27 cellular contexts compared by ENCODE assay signal in the genomic region with DNA sequence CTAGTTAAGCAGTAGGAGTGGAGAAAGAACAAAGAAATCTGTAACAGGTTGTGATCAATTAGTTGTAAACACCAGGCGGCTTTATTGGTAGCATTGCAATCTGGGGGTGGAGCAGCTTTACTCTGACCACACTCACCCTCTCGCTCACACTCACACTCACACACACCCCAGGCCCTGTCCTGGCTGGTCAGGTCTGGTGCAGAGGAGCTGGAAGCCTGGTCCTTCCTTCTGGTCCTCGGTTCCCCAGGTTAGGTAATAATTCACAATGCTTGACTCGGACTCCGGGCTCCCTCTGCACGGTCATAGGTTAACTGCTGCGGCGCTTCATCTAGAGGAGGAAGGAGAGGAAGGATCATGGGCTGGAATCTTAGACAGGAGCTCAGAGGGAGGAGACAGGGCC. TPM values are rescaled to one million over a fixed set of nuclear protein-coding genes. Genes with fewer than 3 reads are reported as not detected.
DNase-seq lines count a peak whose midpoint lies in the region; FAIRE-seq and TF ChIP-seq lines count a peak whose summit lies in the region.
"Had no signal": no experiment of that assay in that cellular context is flagged by ENCODE, and none has a peak within 500 bp of the region (broad histone marks: within the 10 kb centered on the region; RNA-seq: fewer than 3 reads in every experiment).

No MANE protein-coding gene starts in this region.

- H3K9me3 ChIP-seq in H1 (ENCODE audit: insufficient read depth in 2 of 2, low read depth in 1 of 2, low read length in 1 of 2) (no peaks in the 10 kb centered on the region), mesenchymal stem cell (ENCODE audit: control insufficient read depth, low read length) (no peaks in the 10 kb centered on the region), small intestine (ENCODE audit: control insufficient read depth, low read depth) (no peaks in the 10 kb centered on the region)
- H3K9me3 ChIP-seq: BLaER1, Caco-2, MG63, SJSA1 had no signal

- H3K27ac ChIP-seq in H1 (ENCODE audit: low read depth, low read length) (no peak overlapping the region), mesenchymal stem cell (ENCODE audit: low read length, poor library complexity, severe bottlenecking) (no peak overlapping the region), small intestine (ENCODE audit: low read depth in 1 of 2, low read length in 1 of 2) (no peak overlapping the region)
- H3K27ac ChIP-seq: BLaER1, SJSA1 had no signal

- no peak for TF ChIP-seq RAD21 in H1 (IDR thresholded peaks at IDR 0.05 in 1 of 2, conservative IDR thresholded peaks at IDR 0.05 in 1 of 2; ENCODE audit: low read depth in 2 of 2, low read length in 2 of 2)

- H3K4me3 ChIP-seq in H1 (ENCODE audit: extremely low read depth in 1 of 4, insufficient read depth in 2 of 4, low read depth in 3 of 4, low read length in 4 of 4) (no peak overlapping the region), mesenchymal stem cell (ENCODE audit: insufficient read depth in 1 of 2, low read depth in 1 of 2, low read length in 2 of 2) (no peak overlapping the region), small intestine (ENCODE audit: low read depth in 1 of 2, low read length in 2 of 2) (no peak overlapping the region)
- H3K4me3 ChIP-seq: BLaER1, MG63, SJSA1 had no signal

- no peak for TF ChIP-seq POLR2A in H1 (IDR thresholded peaks at IDR 0.05; ENCODE audit: control extremely low read depth in 1 of 2, low read depth in 2 of 2, low read length in 2 of 2)

- DNase-seq in NCI-H146 (lab: John Stamatoyannopoulos, UW) (peak; percentile 71), H1 (ENCODE audit: low read depth in 1 of 2, low spot score in 2 of 2) (no peak), mesenchymal stem cell (no peak), small intestine (peak; percentile 53), T-helper 9 cell (no peak), GOT3 (lab: John Stamatoyannopoulos, UW) (no peak), NCI-H524 (lab: John Stamatoyannopoulos, UW) (no peak)
- DNase-seq: Caco-2; CD4-positive, CD25-positive, alpha-beta regulatory T cell; DMS 273 treated with DMSO at 0.1 percent for 48 hours; DND-41; H9; IMR-90; KG1; MG63; NCI-H1105 treated with DMSO at 0.1 percent for 48 hours; NCI-H1694; NCI-H446 treated with DMSO at 0.1 percent for 48 hours; NCI-H526 treated with DMSO at 0.1 percent for 48 hours; Right ventricle myocardium superior; RPMI8226 had no signal

- POLR2A ChIA-PET in H1 (lab: Charles Lee; ENCODE audit: partially characterized antibody), result no interaction called here

- H2AK5ac ChIP-seq in H1 (ENCODE audit: low read depth, low read length) (no peak overlapping the region), mesenchymal stem cell (ENCODE audit: low read length, severe bottlenecking) (no peak overlapping the region)

- H3K27me3 ChIP-seq in H1 (replicated peaks in 1 of 4; ENCODE audit: control insufficient read depth in 3 of 4, extremely low read depth in 1 of 4, insufficient read depth in 3 of 4, low read length in 3 of 4) (no peaks in the 10 kb centered on the region), mesenchymal stem cell (ENCODE audit: control insufficient read depth in 1 of 2, insufficient read depth in 1 of 2, low read length in 2 of 2) (peaks cover 0 to 7% of the 10 kb centered on the region in 2 experiments), small intestine (ENCODE audit: control insufficient read depth in 2 of 2, insufficient read depth in 2 of 2, low read length in 2 of 2) (no peaks in the 10 kb centered on the region)
- H3K27me3 ChIP-seq: BLaER1, MG63, SJSA1 had no signal

- no peak for TF ChIP-seq EP300 in H1 (IDR thresholded peaks at IDR 0.05; ENCODE audit: borderline replicate concordance in 1 of 2, low read depth in 2 of 2, low read length in 2 of 2)

- H3K18ac ChIP-seq in H1 (ENCODE audit: extremely low read depth, low read length), result no peak overlapping the region
- no peak overlapping the region for H3K18ac ChIP-seq in mesenchymal stem cell (ENCODE audit: low read depth in 1 of 2, low read length in 2 of 2)

- H3K4ac ChIP-seq in H1 (replicated peaks; ENCODE audit: insufficient read length, low read depth, low read length) (no peak overlapping the region), mesenchymal stem cell (ENCODE audit: low read depth in 1 of 2, low read length in 2 of 2) (no peak overlapping the region)

- no peaks in the 10 kb centered on the region; the same call in 1 of the 2 replicates for H3K23me2 ChIP-seq in H1 (ENCODE audit: low read depth, low read length)

- H4K91ac ChIP-seq in H1 (replicated peaks; ENCODE audit: insufficient read length, low read length), result no peak overlapping the region
- H4K91ac ChIP-seq in mesenchymal stem cell (ENCODE audit: low read length), result peak overlapping the region; percentile 25

- 96% methylated on average over 8 of the region's 8 CpGs; no CpG with 5 or more reads in 1 of the 2 experiments for WGBS in H1 (ENCODE audit: extremely low coverage in 1 of 2, insufficient coverage in 1 of 2, insufficient read length in 1 of 2, insufficient replicate concordance in 2 of 2, low coverage in 1 of 2, low lambda C conversion rate in 2 of 2, missing lambda C conversion rate in 1 of 2), 2 experiments
- whole genome bisulfite sequencing in mesenchymal stem cell, result 88% methylated on average over 8 of the region's 8 CpGs
- 22 to 61% (median 33%) methylated on average over 8 of the region's 8 CpGs for WGBS in small intestine, 3 donors

- peaks cover 0 to 3% (median 1%) of the 10 kb centered on the region in 4 experiments; a peak in 2 of 7 replicates for H3K4me1 ChIP-seq in H1 (replicated peaks in 1 of 4; ENCODE audit: control insufficient read depth in 3 of 4, insufficient read depth in 4 of 4, low read length in 3 of 4)
- H3K4me1 ChIP-seq in mesenchymal stem cell (ENCODE audit: control insufficient read depth, insufficient read depth, low read depth, low read length), result no peaks in the 10 kb centered on the region
- no peaks in the 10 kb centered on the region for H3K4me1 ChIP-seq in small intestine (ENCODE audit: control insufficient read depth in 2 of 2, insufficient read depth in 1 of 2, low read depth in 1 of 2, low read length in 1 of 2)
- H3K4me1 ChIP-seq: SJSA1 had no signal

- no peak overlapping the region for H2BK5ac ChIP-seq in H1 (ENCODE audit: low read depth, low read length)
- no peak overlapping the region for H2BK5ac ChIP-seq in mesenchymal stem cell (ENCODE audit: low read depth, low read length, poor library complexity, severe bottlenecking)

- no peak overlapping the region for H3K4me2 ChIP-seq in H1 (ENCODE audit: insufficient read depth in 1 of 2, low read depth in 2 of 2, low read length in 2 of 2)
- H3K4me2 ChIP-seq in mesenchymal stem cell (ENCODE audit: low read length, poor library complexity, severe bottlenecking), result no peak overlapping the region
- H3K4me2 ChIP-seq: BLaER1 had no signal

- H3K56ac ChIP-seq in H1 (replicated peaks; ENCODE audit: insufficient read length, low read depth, low read length), result no peak overlapping the region

- no peak overlapping the region for H2BK12ac ChIP-seq in H1 (ENCODE audit: low read depth, low read length)
- no peak overlapping the region for H2BK12ac ChIP-seq in mesenchymal stem cell (ENCODE audit: low read length in 2 of 2)

- no peaks in the 10 kb centered on the region for H4K20me1 ChIP-seq in H1 (replicated peaks in 1 of 2; ENCODE audit: control insufficient read depth in 1 of 2, insufficient read depth in 2 of 2, low read length in 2 of 2)
- H4K20me1 ChIP-seq: BLaER1 had no signal

- FAIRE-seq in H1 (lab: Jason Lieb, UNC) (no peak), small intestine (lab: Jason Lieb, UNC) (no peak)
- FAIRE-seq: A204.1, GM12892, HTR-8/SVneo had no signal

- H3K14ac ChIP-seq in H1 (ENCODE audit: insufficient read length) (no peak overlapping the region), mesenchymal stem cell (ENCODE audit: low read length in 2 of 2) (no peak overlapping the region)

- TF ChIP-seq CTCF in H1 (IDR thresholded peaks at IDR 0.05; ENCODE audit: control extremely low read depth in 1 of 3, insufficient read depth in 1 of 3, low read depth in 1 of 3, low read length in 3 of 3), result no peak

- no peak overlapping the region for H4K5ac ChIP-seq in H1 (ENCODE audit: insufficient read length, low read depth, low read length)

- H2BK120ac ChIP-seq in H1 (replicated peaks; ENCODE audit: low read depth, low read length) (no peak overlapping the region), mesenchymal stem cell (ENCODE audit: low read depth, low read length) (no peak overlapping the region)

- H2BK20ac ChIP-seq in H1 (ENCODE audit: low read length), result no peak overlapping the region

- no peak overlapping the region for H2AFZ ChIP-seq in H1 (ENCODE audit: low read length)
- H2AFZ ChIP-seq in mesenchymal stem cell (ENCODE audit: low read depth, low read length), result no peak overlapping the region

- H3K36me3 ChIP-seq in H1 (ENCODE audit: control insufficient read depth in 2 of 4, insufficient read depth in 4 of 4, low read length in 3 of 4) (no peaks in the 10 kb centered on the region), mesenchymal stem cell (ENCODE audit: control insufficient read depth in 1 of 2, insufficient read depth in 2 of 2, low read depth in 1 of 2, low read length in 2 of 2) (no peaks in the 10 kb centered on the region), small intestine (ENCODE audit: control insufficient read depth in 2 of 2, insufficient read depth in 2 of 2, low read length in 2 of 2) (no peaks in the 10 kb centered on the region)
- H3K36me3 ChIP-seq: BLaER1, MG63, SJSA1 had no signal

- H3K9ac ChIP-seq in H1 (replicated peaks in 1 of 4; ENCODE audit: extremely low read depth in 1 of 4, low read depth in 3 of 4, low read length in 3 of 4), result no peak overlapping the region
- H3K9ac ChIP-seq in mesenchymal stem cell (ENCODE audit: low read length), result no peak overlapping the region
- H3K9ac ChIP-seq: BLaER1 had no signal

- H3K23ac ChIP-seq in H1 (ENCODE audit: insufficient read length) (no peak overlapping the region), mesenchymal stem cell (ENCODE audit: low read length in 2 of 2) (no peak overlapping the region)

- H2BK15ac ChIP-seq in H1 (ENCODE audit: low read length) (no peak overlapping the region), mesenchymal stem cell (ENCODE audit: low read depth, poor library complexity, severe bottlenecking) (no peak overlapping the region)

- CTCF ChIA-PET in H1 (lab: Charles Lee; ENCODE audit: partially characterized antibody), result interaction anchor here (1.7 to 12.6 kb wide), 2 partner anchors 12 to 14 kb away, joined by 8 to 147 read pairs; no protein-coding TSS in a partner anchor

- H4K8ac ChIP-seq in H1 (ENCODE audit: extremely low read depth, insufficient read depth, low read length) (no peak overlapping the region; the same call in 1 of the 2 replicates), mesenchymal stem cell (ENCODE audit: low read length) (no peak overlapping the region)

- H3K79me2 ChIP-seq in H1 (ENCODE audit: control insufficient read depth in 1 of 2, insufficient read depth in 2 of 2, low read length in 2 of 2), result no peaks in the 10 kb centered on the region

- H3K79me1 ChIP-seq in H1 (ENCODE audit: low read depth, low read length) (no peaks in the 10 kb centered on the region), mesenchymal stem cell (replicated peaks; ENCODE audit: low read length, poor library complexity, severe bottlenecking) (no peaks in the 10 kb centered on the region)

RNA-seq across cellular contexts. Expression of a gene that starts 1.6 kb away (rescaled TPM):
- total RNA-seq in H1 (2021; fragmentation: NEBNext Ultra II Directional; extraction: Animal tissue kit (Norgen Biotek cat#: 25700)), result not detected in 2 replicates
- polyA plus RNA-seq in H1 (2011; rRNA removed), result not detected in 2 replicates
- not detected for polyA plus RNA-seq in H1 (2011; cell fraction: cytosol; rRNA removed)
- polyA plus RNA-seq in H1 (2011; cell fraction: nucleus; rRNA removed), result not detected
- not detected in 4 replicates for polyA plus RNA-seq in H1 (2012, experiment 1 of 2)
- not detected for polyA plus RNA-seq in H1 (2012, experiment 2 of 2)
- not detected for polyA plus RNA-seq in H1 (2013, experiment 1 of 2)
- polyA plus RNA-seq in H1 (2013, experiment 2 of 2), result not detected
- polyA minus RNA-seq in H1 (2011; rRNA and poly(A)+ RNA removed), result not detected in 2 replicates
- polyA minus RNA-seq in H1 (2011; cell fraction: cytosol; rRNA and poly(A)+ RNA removed), result not detected
- not detected for polyA minus RNA-seq in H1 (2011; cell fraction: nucleus; rRNA and poly(A)+ RNA removed)
- polyA plus RNA-seq in mesenchymal stem cell (2013, experiment 1 of 2), result not detected
- not detected for polyA plus RNA-seq in mesenchymal stem cell (2013, experiment 2 of 2)
- 1 to 10 TPM in 1 of 3 donors, not detected in 2; 5.5 TPM for polyA plus RNA-seq in small intestine
- total RNA-seq: Caco-2; CD4-positive, CD25-positive, alpha-beta regulatory T cell; H9; IMR-90; SJSA1 had no signal
- polyA plus RNA-seq: AG04450; CD4-positive, CD25-positive, alpha-beta regulatory T cell; IMR-90 had no signal

RNA-seq across cellular contexts. Expression of a gene that starts 20.4 kb away (rescaled TPM):
- not detected in 2 replicates for total RNA-seq in H1 (2021; fragmentation: NEBNext Ultra II Directional; extraction: Animal tissue kit (Norgen Biotek cat#: 25700))
- polyA plus RNA-seq in H1 (2011; rRNA removed), result not detected in 2 replicates
- not detected for polyA plus RNA-seq in H1 (2011; cell fraction: cytosol; rRNA removed)
- not detected for polyA plus RNA-seq in H1 (2011; cell fraction: nucleus; rRNA removed)
- not detected in 4 replicates for polyA plus RNA-seq in H1 (2012, experiment 1 of 2)
- polyA plus RNA-seq in H1 (2012, experiment 2 of 2), result not detected
- not detected for polyA plus RNA-seq in H1 (2013, experiment 1 of 2)
- not detected for polyA plus RNA-seq in H1 (2013, experiment 2 of 2)
- polyA minus RNA-seq in H1 (2011; rRNA and poly(A)+ RNA removed), result not detected in 2 replicates
- polyA minus RNA-seq in H1 (2011; cell fraction: cytosol; rRNA and poly(A)+ RNA removed), result not detected
- not detected for polyA minus RNA-seq in H1 (2011; cell fraction: nucleus; rRNA and poly(A)+ RNA removed)
- polyA plus RNA-seq in mesenchymal stem cell (2013, experiment 1 of 2), result not detected
- polyA plus RNA-seq in mesenchymal stem cell (2013, experiment 2 of 2), result not detected
- 100 to 1,000 TPM in 1 of 3 donors, 10 to 100 TPM in 1, 1 to 10 TPM in 1; 2.2 to 286 (median 24.6) TPM for polyA plus RNA-seq in small intestine
- total RNA-seq: Caco-2; CD4-positive, CD25-positive, alpha-beta regulatory T cell; H9; IMR-90; SJSA1 had no signal
- polyA plus RNA-seq: AG04450; CD4-positive, CD25-positive, alpha-beta regulatory T cell; IMR-90 had no signal

RNA-seq across cellular contexts. Expression of a gene that starts 27.1 kb away (rescaled TPM):
- not detected in 2 replicates for total RNA-seq in H1 (2021; fragmentation: NEBNext Ultra II Directional; extraction: Animal tissue kit (Norgen Biotek cat#: 25700))
- polyA plus RNA-seq in H1 (2011; rRNA removed), result 0.28 and 0.42 TPM in 2 replicates
- 0.35 TPM for polyA plus RNA-seq in H1 (2011; cell fraction: cytosol; rRNA removed)
- 0.33 TPM for polyA plus RNA-seq in H1 (2011; cell fraction: nucleus; rRNA removed)
- polyA plus RNA-seq in H1 (2012, experiment 1 of 2), result 0.29 to 0.83 TPM (median 0.34 TPM) in 3 of 4 replicates, not detected in the other
- 0.37 TPM for polyA plus RNA-seq in H1 (2012, experiment 2 of 2)
- 0.20 TPM for polyA plus RNA-seq in H1 (2013, experiment 1 of 2)
- 0.31 TPM for polyA plus RNA-seq in H1 (2013, experiment 2 of 2)
- not detected in 2 replicates for polyA minus RNA-seq in H1 (2011; rRNA and poly(A)+ RNA removed)
- not detected for polyA minus RNA-seq in H1 (2011; cell fraction: cytosol; rRNA and poly(A)+ RNA removed)
- polyA minus RNA-seq in H1 (2011; cell fraction: nucleus; rRNA and poly(A)+ RNA removed), result not detected
- not detected for polyA plus RNA-seq in mesenchymal stem cell (2013, experiment 1 of 2)
- 0.10 TPM for polyA plus RNA-seq in mesenchymal stem cell (2013, experiment 2 of 2)
- under 1 TPM in 2 of 3 donors, not detected in 1; 0.09 to 0.89 TPM for polyA plus RNA-seq in small intestine
- total RNA-seq: Caco-2; CD4-positive, CD25-positive, alpha-beta regulatory T cell; Right ventricle myocardium superior; SJSA1 had no signal
- polyA plus RNA-seq: AG04450 had no signal

RNA-seq across cellular contexts. Expression of a gene that starts 37.5 kb away (rescaled TPM):
- total RNA-seq in H1 (2021; fragmentation: NEBNext Ultra II Directional; extraction: Animal tissue kit (Norgen Biotek cat#: 25700)), result 5.1 and 5.5 TPM in 2 replicates
- polyA plus RNA-seq in H1 (2011; rRNA removed), result 9.1 and 10.5 TPM in 2 replicates
- polyA plus RNA-seq in H1 (2011; cell fraction: cytosol; rRNA removed), result 8.9 TPM
- polyA plus RNA-seq in H1 (2011; cell fraction: nucleus; rRNA removed), result 43.0 TPM
- polyA plus RNA-seq in H1 (2012, experiment 1 of 2), result 6.4 to 10.1 TPM (median 8.2 TPM) in 4 replicates
- polyA plus RNA-seq in H1 (2012, experiment 2 of 2), result 2.6 TPM
- 3.8 TPM for polyA plus RNA-seq in H1 (2013, experiment 1 of 2)
- polyA plus RNA-seq in H1 (2013, experiment 2 of 2), result 3.9 TPM
- polyA minus RNA-seq in H1 (2011; rRNA and poly(A)+ RNA removed), result 2.6 and 3.1 TPM in 2 replicates
- polyA minus RNA-seq in H1 (2011; cell fraction: cytosol; rRNA and poly(A)+ RNA removed), result 3.6 TPM
- polyA minus RNA-seq in H1 (2011; cell fraction: nucleus; rRNA and poly(A)+ RNA removed), result 12.8 TPM
- polyA plus RNA-seq in mesenchymal stem cell (2013, experiment 1 of 2), result 13.4 TPM
- polyA plus RNA-seq in mesenchymal stem cell (2013, experiment 2 of 2), result 13.5 TPM
- polyA plus RNA-seq in small intestine, result 10 to 100 TPM; 10.3 to 30.6 (median 20.0) TPM

RNA-seq across cellular contexts. Expression of a gene that starts 43.0 kb away (rescaled TPM):
- total RNA-seq in H1 (2021; fragmentation: NEBNext Ultra II Directional; extraction: Animal tissue kit (Norgen Biotek cat#: 25700)), result 21.1 and 21.9 TPM in 2 replicates
- polyA plus RNA-seq in H1 (2011; rRNA removed) (50.4 and 50.6 TPM in 2 replicates), small intestine (100 to 1,000 TPM in 1 of 3 donors, 10 to 100 TPM in 2; 37.4 to 106 (median 61.6) TPM)
- polyA plus RNA-seq in H1 (2011; cell fraction: cytosol; rRNA removed), result 36.6 TPM
- polyA plus RNA-seq in H1 (2011; cell fraction: nucleus; rRNA removed), result 207 TPM
- polyA plus RNA-seq in H1 (2012, experiment 1 of 2), result 24.2 to 37.4 TPM (median 30.3 TPM) in 4 replicates
- polyA plus RNA-seq in H1 (2012, experiment 2 of 2), result 24.6 TPM
- 19.9 TPM for polyA plus RNA-seq in H1 (2013, experiment 1 of 2)
- 19.2 TPM for polyA plus RNA-seq in H1 (2013, experiment 2 of 2)
- 25.3 and 28.2 TPM in 2 replicates for polyA minus RNA-seq in H1 (2011; rRNA and poly(A)+ RNA removed)
- 8.4 TPM for polyA minus RNA-seq in H1 (2011; cell fraction: cytosol; rRNA and poly(A)+ RNA removed)
- polyA minus RNA-seq in H1 (2011; cell fraction: nucleus; rRNA and poly(A)+ RNA removed), result 73.8 TPM
- polyA plus RNA-seq in mesenchymal stem cell (2013, experiment 1 of 2), result 28.6 TPM
- polyA plus RNA-seq in mesenchymal stem cell (2013, experiment 2 of 2), result 26.5 TPM

Comparison
In these comparisons a context has a peak if more than half of its experiments do, and no peak if none do; other contexts are left out.
1. DNase-seq: peak in NCI-H146 (single experiment) and small intestine (single experiment); none in H1 (0 of 2), mesenchymal stem cell (single experiment), T-helper 9 cell (single experiment), GOT3 (single experiment) and NCI-H524 (0 of 2).